Comparison of ENCODE assay signal across 11 cellular contexts in the genomic region with DNA sequence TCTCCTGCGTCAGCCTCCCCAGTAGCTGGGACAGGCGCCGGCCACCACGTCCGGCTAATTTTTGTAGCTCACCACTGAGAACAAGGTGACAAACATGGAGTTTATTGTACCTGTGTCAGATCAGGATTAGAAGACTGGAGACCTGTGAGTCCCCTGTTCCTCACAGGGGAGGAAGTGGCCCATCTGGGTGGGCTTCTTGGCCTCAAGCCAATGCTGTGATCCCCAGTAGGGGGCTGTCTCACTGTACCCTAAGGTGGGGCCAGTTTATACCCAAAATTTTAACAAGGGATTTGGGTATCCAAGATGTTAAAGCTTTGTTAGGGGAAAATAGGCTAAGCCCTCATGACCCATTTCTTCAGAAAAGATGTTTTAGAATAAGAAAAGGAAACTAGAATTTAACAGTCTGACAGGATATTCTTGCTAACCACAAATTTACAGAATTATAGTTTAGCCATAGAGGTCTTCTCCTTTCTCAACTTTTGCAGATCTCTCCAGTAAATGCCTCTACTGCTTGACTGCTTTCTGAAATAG. TPM values are rescaled to one million over a fixed set of nuclear protein-coding genes. Genes with fewer than 3 reads are reported as not detected.
DNase-seq lines count a peak whose midpoint lies in the region; ATAC-seq and TF ChIP-seq lines count a peak whose summit lies in the region.
"Had no signal": no experiment of that assay in that cellular context is flagged by ENCODE, and none has a peak within 500 bp of the region (broad histone marks: within the 10 kb centered on the region; RNA-seq: fewer than 3 reads in every experiment).

No MANE protein-coding gene starts in this region.

- intact Hi-C loops in activated CD4-positive, alpha-beta memory T cell treated with anti-CD3 and anti-CD28 coated beads for 36 hours (cut with micrococcal nuclease) = loop anchor here (1.0 kb wide), 3 partner anchors 8 to 39 kb away; no protein-coding TSS in a partner anchor
- intact Hi-C loops in right lobe of liver (cut with DNase I) = no loop called here
- intact Hi-C loops in vagina (cut with DNase I) = no loop called here

- WGBS in right lobe of liver (ENCODE audit: insufficient coverage, low coverage, low lambda C conversion rate, missing lambda C conversion rate) = 33% methylated on average over 4 of the region's 5 CpGs

- H3K27ac Mint-ChIP-seq in activated naive CD4-positive, alpha-beta T cell treated with anti-CD3 and anti-CD28 coated beads, Interleukin-2, amount 10 ng/mL, durations not matched to agents 7 days and 5 days = peak overlapping the region; percentile 90
- H3K27ac Mint-ChIP-seq in activated CD4-positive, alpha-beta memory T cell treated with anti-CD3 and anti-CD28 coated beads for 36 hours = peak overlapping the region; percentile 95

- peak; percentile 37 for DNase-seq in activated naive CD4-positive, alpha-beta T cell treated with anti-CD3 and anti-CD28 coated beads, Interleukin-2, amount 10 ng/mL, durations not matched to agents 7 days and 5 days
- DNase-seq in activated naive CD4-positive, alpha-beta T cell (lab: John Stamatoyannopoulos, UW) = no peak
- peak; percentile 58 for DNase-seq in activated CD4-positive, alpha-beta memory T cell treated with anti-CD3 and anti-CD28 coated beads for 36 hours
- DNase-seq in right lobe of liver = peak in 1 of 3 donors; percentile 62
- DNase-seq in vagina (ENCODE audit: extremely low spot score in 2 of 2) = no peak
- DNase-seq in NCI-H345 (lab: John Stamatoyannopoulos, UW) = no peak
- DNase-seq in EL = no peak
- DNase-seq: effector CD8-positive, alpha-beta T cell; GOT3 had no signal

- H3K9me3 ChIP-seq in right lobe of liver (no peaks in the 10 kb centered on the region), vagina (no peaks in the 10 kb centered on the region)

- H3K4me3 ChIP-seq in right lobe of liver (no peak overlapping the region), vagina (no peak overlapping the region)

- no peak for TF ChIP-seq POLR2A in right lobe of liver (IDR thresholded peaks at IDR 0.05)
- no peak for TF ChIP-seq POLR2A in vagina (IDR thresholded peaks at IDR 0.05)

- no peaks in the 10 kb centered on the region for H3K36me3 Mint-ChIP-seq in activated naive CD4-positive, alpha-beta T cell treated with anti-CD3 and anti-CD28 coated beads, Interleukin-2, amount 10 ng/mL, durations not matched to agents 7 days and 5 days
- H3K36me3 Mint-ChIP-seq in activated CD4-positive, alpha-beta memory T cell treated with anti-CD3 and anti-CD28 coated beads for 36 hours = no peaks in the 10 kb centered on the region

- no peaks in the 10 kb centered on the region for H3K27me3 Mint-ChIP-seq in activated naive CD4-positive, alpha-beta T cell treated with anti-CD3 and anti-CD28 coated beads, Interleukin-2, amount 10 ng/mL, durations not matched to agents 7 days and 5 days
- no peaks in the 10 kb centered on the region for H3K27me3 Mint-ChIP-seq in activated CD4-positive, alpha-beta memory T cell treated with anti-CD3 and anti-CD28 coated beads for 36 hours

- peaks cover 48% of the 10 kb centered on the region for H3K4me1 Mint-ChIP-seq in activated naive CD4-positive, alpha-beta T cell treated with anti-CD3 and anti-CD28 coated beads, Interleukin-2, amount 10 ng/mL, durations not matched to agents 7 days and 5 days
- H3K4me1 Mint-ChIP-seq in activated CD4-positive, alpha-beta memory T cell treated with anti-CD3 and anti-CD28 coated beads for 36 hours (ENCODE audit: low read depth) = peaks cover 53% of the 10 kb centered on the region

- no peaks in the 10 kb centered on the region for H3K9me3 Mint-ChIP-seq in activated naive CD4-positive, alpha-beta T cell treated with anti-CD3 and anti-CD28 coated beads, Interleukin-2, amount 10 ng/mL, durations not matched to agents 7 days and 5 days
- H3K9me3 Mint-ChIP-seq in activated CD4-positive, alpha-beta memory T cell treated with anti-CD3 and anti-CD28 coated beads for 36 hours = no peaks in the 10 kb centered on the region

- peak overlapping the region; percentile 39 to 54 (median 48) for H3K27ac ChIP-seq in right lobe of liver
- peak overlapping the region; percentile 31 for H3K27ac ChIP-seq in vagina
- H3K27ac ChIP-seq: C4-2B had no signal

- H3K4me3 Mint-ChIP-seq in activated naive CD4-positive, alpha-beta T cell treated with anti-CD3 and anti-CD28 coated beads, Interleukin-2, amount 10 ng/mL, durations not matched to agents 7 days and 5 days = peak overlapping the region; percentile 66
- peak overlapping the region; percentile 70 for H3K4me3 Mint-ChIP-seq in activated CD4-positive, alpha-beta memory T cell treated with anti-CD3 and anti-CD28 coated beads for 36 hours

- POLR2A ChIA-PET in activated CD4-positive, alpha-beta memory T cell treated with anti-CD3 and anti-CD28 coated beads for 36 hours (lab: Charles Lee) = interaction anchor here (1.1 to 2.5 kb wide), 10 partner anchors 10 to 39 kb away, joined by 3 to 24 read pairs (median 6); partner anchors contain the start of gene PCBP1

- ATAC-seq in right lobe of liver = peak in 1 of 4 donors; percentile 33
- ATAC-seq in HG03045 (IDR thresholded peaks at IDR 0.05; ENCODE audit: unreplicated experiment) = no peak

- H3K27me3 ChIP-seq in right lobe of liver = no peaks in the 10 kb centered on the region
- no peaks in the 10 kb centered on the region for H3K27me3 ChIP-seq in vagina

- H3K36me3 ChIP-seq in right lobe of liver (no peaks in the 10 kb centered on the region), vagina (no peaks in the 10 kb centered on the region)

- peaks cover 0 to 29% (median 6%) of the 10 kb centered on the region in 4 donors for H3K4me1 ChIP-seq in right lobe of liver
- H3K4me1 ChIP-seq in vagina = peaks cover 7% of the 10 kb centered on the region

- CTCF ChIA-PET in activated naive CD4-positive, alpha-beta T cell treated with anti-CD3 and anti-CD28 coated beads, Interleukin-2, amount 10 ng/mL, durations not matched to agents 7 days and 5 days (lab: Charles Lee) = interaction anchor here (0.8 to 3.4 kb wide), 5 partner anchors 11 to 192 kb away, joined by 3 to 10 read pairs (median 5); no protein-coding TSS in a partner anchor
- CTCF ChIA-PET in activated CD4-positive, alpha-beta memory T cell treated with anti-CD3 and anti-CD28 coated beads for 36 hours (lab: Charles Lee) = interaction anchor here (0.5 to 3.9 kb wide), 8 partner anchors 9 to 202 kb away, joined by 3 to 27 read pairs (median 4); no protein-coding TSS in a partner anchor

- TF ChIP-seq CTCF in right lobe of liver (IDR thresholded peaks at IDR 0.05) (no peak), vagina (IDR thresholded peaks at IDR 0.05) (no peak)

RNA-seq across cellular contexts. Expression of gene PCBP1, which starts 16.3 kb away (rescaled TPM):
- 100 to 1,000 TPM; 444 to 449 TPM for total RNA-seq in activated CD4-positive, alpha-beta memory T cell treated with anti-CD3 and anti-CD28 coated beads for 36 hours
- 100 to 1,000 TPM; 147 to 220 (median 178) TPM for total RNA-seq in right lobe of liver
- total RNA-seq in vagina = 210 TPM

Comparison
In these comparisons a context has a peak if more than half of its experiments do, and no peak if none do; other contexts are left out.
1. DNase-seq: peak in activated naive CD4-positive, alpha-beta T cell treated with anti-CD3 and anti-CD28 coated beads, Interleukin-2, amount 10 ng/mL, durations not matched to agents 7 days and 5 days (single experiment) and activated CD4-positive, alpha-beta memory T cell treated with anti-CD3 and anti-CD28 coated beads for 36 hours (single experiment); none in activated naive CD4-positive, alpha-beta T cell (0 of 4), vagina (0 of 2), NCI-H345 (single experiment) and EL (single experiment).